16 cellular contexts compared by ENCODE assay signal in the genomic region with DNA sequence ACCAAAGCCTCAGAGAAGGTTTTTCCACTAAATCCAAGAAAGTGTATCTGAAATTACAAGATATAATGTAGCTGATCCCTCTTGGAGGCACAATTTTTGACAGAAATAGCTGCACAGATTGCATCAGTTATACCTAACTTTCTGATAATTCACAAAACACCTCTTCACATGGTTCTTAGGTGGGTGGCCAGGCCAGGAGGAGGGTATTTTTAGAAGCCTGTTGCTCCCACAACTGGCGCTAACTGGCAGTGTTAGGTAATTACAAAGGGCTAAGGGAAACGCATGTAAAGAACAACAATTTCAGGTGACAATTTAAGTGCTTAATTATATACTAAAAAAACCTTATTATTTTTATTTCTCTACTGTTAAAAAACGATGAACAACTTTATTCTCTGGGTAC.
DNase-seq lines count a peak whose midpoint lies in the region; ATAC-seq and TF ChIP-seq lines count a peak whose summit lies in the region.
"Had no signal": no experiment of that assay in that cellular context is flagged by ENCODE, and none has a peak within 500 bp of the region (broad histone marks: within the 10 kb centered on the region; RNA-seq: fewer than 3 reads in every experiment).

No MANE protein-coding gene starts in this region.

- H4K20me1 ChIP-seq in Loucy (ENCODE audit: insufficient read depth, low read length, poor library complexity, severe bottlenecking): no peaks in the 10 kb centered on the region

- no peak overlapping the region for H3K23ac ChIP-seq in mesendoderm (ENCODE audit: low read length)

- no peak overlapping the region for H3K4ac ChIP-seq in mesendoderm (ENCODE audit: low read depth, low read length)

- peak; percentile 10 for DNase-seq in NCI-H2227 (lab: John Stamatoyannopoulos, UW; ENCODE audit: unreplicated experiment)
- no peak for DNase-seq in NCI-H2227 treated with DMSO at 0.1 percent for 48 hours (lab: John Stamatoyannopoulos, UW)
- no peak for DNase-seq in mesendoderm
- DNase-seq in left ventricle myocardium superior: no peak
- no peak for DNase-seq in glutamatergic neuron
- DNase-seq in A673 (ENCODE audit: low spot score): no peak
- DNase-seq: 8988T; ACHN; CD4-positive, alpha-beta memory T cell; COR-L47; GM23248; H7; KG1 had no signal

- no peak overlapping the region for H3K4me3 Mint-ChIP-seq in glutamatergic neuron (ENCODE audit: unreplicated experiment)
- H3K4me3 Mint-ChIP-seq: CD4-positive, alpha-beta memory T cell; IgD-negative memory B cell had no signal

- POLR2A ChIA-PET in A673 (lab: Charles Lee; ENCODE audit: low non-redundant PET): no interaction called here

- H3K27ac ChIP-seq in mesendoderm (ENCODE audit: low read depth, low read length) (no peak overlapping the region), A673 (ENCODE audit: low read depth, low read length, poor library complexity, severe bottlenecking) (no peak overlapping the region)
- H3K27ac ChIP-seq: C4-2B, GM23248 had no signal

- H3K9ac ChIP-seq in Loucy (ENCODE audit: low read depth, low read length, poor library complexity, severe bottlenecking): no peak overlapping the region
- H3K9ac ChIP-seq in mesendoderm (ENCODE audit: low read length): no peak overlapping the region
- H3K9ac ChIP-seq: GM23248 had no signal

- H2BK120ac ChIP-seq in mesendoderm (ENCODE audit: low read depth, low read length): no peak overlapping the region

- no peak overlapping the region for H3K4me2 ChIP-seq in Loucy (ENCODE audit: low read depth, low read length, poor library complexity, severe bottlenecking)
- H3K4me2 ChIP-seq in mesendoderm (ENCODE audit: low read length): no peak overlapping the region

- no peak overlapping the region for H3K56ac ChIP-seq in mesendoderm (ENCODE audit: low read length)

- no TSS peak for BruUV-seq in A673 (replicated peaks; lab: Mats Ljungman, UMichigan)

- no peak overlapping the region for H2BK5ac ChIP-seq in mesendoderm (ENCODE audit: low read length)

- H3K27ac Mint-ChIP-seq in glutamatergic neuron (ENCODE audit: unreplicated experiment): no peak overlapping the region
- H3K27ac Mint-ChIP-seq: CD4-positive, alpha-beta memory T cell; IgD-negative memory B cell had no signal

- no peak overlapping the region for H2AK5ac ChIP-seq in mesendoderm (ENCODE audit: low read length)

- H3K36me3 Mint-ChIP-seq in glutamatergic neuron (ENCODE audit: unreplicated experiment): no peaks in the 10 kb centered on the region
- H3K36me3 Mint-ChIP-seq: CD4-positive, alpha-beta memory T cell; IgD-negative memory B cell had no signal

- no peak overlapping the region for H4K8ac ChIP-seq in mesendoderm (ENCODE audit: low read depth, low read length)

- H3K27me3 Mint-ChIP-seq in glutamatergic neuron (ENCODE audit: unreplicated experiment): no peaks in the 10 kb centered on the region
- H3K27me3 Mint-ChIP-seq: CD4-positive, alpha-beta memory T cell; IgD-negative memory B cell had no signal

- CTCF ChIA-PET in A673 (lab: Charles Lee): no interaction called here

- no peaks in the 10 kb centered on the region for H3K9me3 Mint-ChIP-seq in glutamatergic neuron (ENCODE audit: unreplicated experiment)

- ATAC-seq in left ventricle myocardium superior: no peak

- no peaks in the 10 kb centered on the region for H3K9me3 ChIP-seq in Loucy (ENCODE audit: insufficient read depth, low read depth, low read length)
- no peaks in the 10 kb centered on the region for H3K9me3 ChIP-seq in A673 (ENCODE audit: low read depth, low read length, poor library complexity, severe bottlenecking)

- no peaks in the 10 kb centered on the region for H3K9me2 ChIP-seq in Loucy (replicated peaks; ENCODE audit: low read depth, low read length)

- no peaks in the 10 kb centered on the region for H3K79me1 ChIP-seq in mesendoderm (ENCODE audit: low read length)

- H4K5ac ChIP-seq in mesendoderm (ENCODE audit: low read length): peak overlapping the region; percentile 18

- H3K4me1 Mint-ChIP-seq in glutamatergic neuron (ENCODE audit: low read depth, unreplicated experiment): peaks cover 51% of the 10 kb centered on the region
- H3K4me1 Mint-ChIP-seq: CD4-positive, alpha-beta memory T cell; IgD-negative memory B cell had no signal

- no peak overlapping the region for H3K18ac ChIP-seq in mesendoderm (ENCODE audit: low read length)

- TF ChIP-seq CTCF in Loucy (conservative IDR thresholded peaks at IDR 0.05; ENCODE audit: low read length) (no peak), glutamatergic neuron (IDR thresholded peaks at IDR 0.05; ENCODE audit: partially characterized antibody, unreplicated experiment) (no peak), A673 (conservative IDR thresholded peaks at IDR 0.05; ENCODE audit: low read depth, low read length) (no peak)

- H3K4me1 ChIP-seq in Loucy (ENCODE audit: insufficient read depth, low read length, poor library complexity, severe bottlenecking) (peaks cover 64% of the 10 kb centered on the region), mesendoderm (ENCODE audit: control insufficient read depth, low read depth, low read length) (peaks cover 9% of the 10 kb centered on the region), A673 (ENCODE audit: insufficient read depth, low read length, poor library complexity, severe bottlenecking) (peaks cover 6% of the 10 kb centered on the region)

- H2BK15ac ChIP-seq in mesendoderm (replicated peaks; ENCODE audit: low read depth): no peak overlapping the region

- 0 out of 2 replicates have a peak overlapping the region, but pooled peaks have one; percentile 24 for H2AFZ ChIP-seq in Loucy (ENCODE audit: low read length)
- H2AFZ ChIP-seq: GM23248 had no signal

- H3K36me3 ChIP-seq in Loucy (ENCODE audit: insufficient read depth, low read length) (no peaks in the 10 kb centered on the region), mesendoderm (ENCODE audit: control insufficient read depth, insufficient read depth, low read length) (no peaks in the 10 kb centered on the region), A673 (ENCODE audit: insufficient read depth, low read length, poor library complexity, severe bottlenecking) (no peaks in the 10 kb centered on the region)

- H3F3A ChIP-seq in Loucy (ENCODE audit: low read depth): 0 out of 2 replicates have a peak, but pooled peaks cover 2% of the 10 kb centered on the region

- WGBS in mesendoderm (ENCODE audit: extremely low coverage, insufficient coverage, low lambda C conversion rate): 100% methylated on average over 1 of the region's 3 CpGs

- H3K27me3 ChIP-seq in Loucy (ENCODE audit: insufficient read depth, low read length, poor library complexity, severe bottlenecking) (no peaks in the 10 kb centered on the region), mesendoderm (ENCODE audit: insufficient read depth, low read length, poor library complexity) (no peaks in the 10 kb centered on the region), A673 (replicated peaks; ENCODE audit: insufficient read depth, low read depth, low read length, poor library complexity) (no peaks in the 10 kb centered on the region)

- intact Hi-C loops in left ventricle myocardium superior (cut with micrococcal nuclease): no loop called here
- intact Hi-C loops in A673 (cut with micrococcal nuclease; ENCODE audit: unreplicated experiment): no loop called here

- H3K4me3 ChIP-seq in Loucy (ENCODE audit: low read length, poor library complexity, severe bottlenecking): no peak overlapping the region
- H3K4me3 ChIP-seq in mesendoderm (ENCODE audit: low read length): no peak overlapping the region
- H3K4me3 ChIP-seq in A673 (ENCODE audit: low read depth, low read length, poor library complexity, severe bottlenecking): no peak overlapping the region
- H3K4me3 ChIP-seq: GM23248 had no signal

- no peaks in the 10 kb centered on the region for H3K79me2 ChIP-seq in Loucy (ENCODE audit: insufficient read depth, low read length)
- no peaks in the 10 kb centered on the region for H3K79me2 ChIP-seq in mesendoderm (ENCODE audit: control insufficient read depth, insufficient read depth, low read length)
